ENCODE assay signal across 8 cellular contexts in the genomic region with DNA sequence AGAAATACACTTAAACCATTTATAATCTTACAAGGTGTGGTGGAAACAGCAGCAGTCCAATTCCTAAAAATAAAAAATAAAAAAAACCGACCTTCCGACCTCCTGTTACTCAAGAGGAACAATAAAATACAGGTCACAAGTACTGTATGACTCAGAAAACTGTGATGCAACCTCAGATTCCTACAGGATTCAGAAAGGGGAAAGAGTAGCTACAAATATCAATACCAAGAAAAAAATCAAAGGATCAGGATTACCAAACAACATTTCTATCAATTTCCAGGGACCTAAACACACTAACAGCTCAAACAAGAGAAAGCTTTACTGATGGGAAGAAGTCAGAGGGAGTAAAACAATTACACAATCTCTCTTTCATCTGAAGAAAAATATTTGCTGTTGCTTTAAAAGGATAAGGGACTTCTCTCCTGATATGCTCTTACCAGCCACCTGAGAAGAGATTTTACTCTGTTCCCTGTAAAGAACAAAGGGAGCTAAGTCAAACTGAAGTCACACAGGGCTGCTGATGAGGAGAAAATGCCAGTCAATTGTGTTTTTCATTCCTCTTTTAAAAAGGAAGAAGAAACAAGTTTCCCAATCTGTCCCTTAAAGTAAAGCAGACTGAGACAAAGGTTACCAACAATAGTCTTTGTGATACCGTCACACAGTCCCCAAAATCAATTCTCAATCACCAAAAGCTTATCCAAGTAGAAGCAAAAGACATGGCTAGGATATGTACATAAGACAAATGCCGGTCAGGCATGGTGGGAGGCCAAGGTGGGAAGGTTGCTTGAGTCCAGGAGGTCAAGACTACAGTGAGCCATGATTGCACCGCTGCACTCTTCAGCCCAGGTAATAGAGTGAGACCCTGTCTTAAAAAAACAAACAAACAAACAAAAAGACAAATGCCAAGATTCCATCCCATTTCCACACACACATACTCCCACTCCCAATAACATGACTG. TPM values are rescaled to one million over a fixed set of nuclear protein-coding genes. Genes with fewer than 3 reads are reported as not detected.
DNase-seq lines count a peak whose midpoint lies in the region; ATAC-seq and TF ChIP-seq lines count a peak whose summit lies in the region.

No MANE protein-coding gene starts in this region.

- no peak for ATAC-seq in GM21447 (IDR thresholded peaks at IDR 0.05; ENCODE audit: unreplicated experiment)
- no peak for ATAC-seq in HG02759 (IDR thresholded peaks at IDR 0.05; ENCODE audit: unreplicated experiment)
- no peak for ATAC-seq in GM18867 (IDR thresholded peaks at IDR 0.05; ENCODE audit: unreplicated experiment)

- H3K4me3 ChIP-seq in choroid plexus epithelial cell (ENCODE audit: low read depth, low read length) = no peak overlapping the region

- TF ChIP-seq CTCF in choroid plexus epithelial cell (conservative IDR thresholded peaks at IDR 0.05; ENCODE audit: low read depth, low read length) = no peak

- DNase-seq in COLO829 (ENCODE audit: low spot score) = peak; percentile 53
- peak; percentile 90 for DNase-seq in M059J (ENCODE audit: low read depth)
- peak; percentile 73 for DNase-seq in choroid plexus epithelial cell (ENCODE audit: low read depth)
- peak; percentile 50 to 84 for DNase-seq in lung microvascular endothelial cell (ENCODE audit: low read depth in 2 of 2)
- no peak for DNase-seq in GOT3 (lab: John Stamatoyannopoulos, UW)

RNA-seq across cellular contexts. Expression of gene AMBRA1, which starts 39.3 kb away (rescaled TPM):
- 28.6 and 32.2 TPM in 2 replicates for total RNA-seq in M059J (2014; rRNA removed; shearing (Covaris generic))
- total RNA-seq in lung microvascular endothelial cell = 12.4 and 15.3 TPM in 2 replicates
